In the genomic region with DNA sequence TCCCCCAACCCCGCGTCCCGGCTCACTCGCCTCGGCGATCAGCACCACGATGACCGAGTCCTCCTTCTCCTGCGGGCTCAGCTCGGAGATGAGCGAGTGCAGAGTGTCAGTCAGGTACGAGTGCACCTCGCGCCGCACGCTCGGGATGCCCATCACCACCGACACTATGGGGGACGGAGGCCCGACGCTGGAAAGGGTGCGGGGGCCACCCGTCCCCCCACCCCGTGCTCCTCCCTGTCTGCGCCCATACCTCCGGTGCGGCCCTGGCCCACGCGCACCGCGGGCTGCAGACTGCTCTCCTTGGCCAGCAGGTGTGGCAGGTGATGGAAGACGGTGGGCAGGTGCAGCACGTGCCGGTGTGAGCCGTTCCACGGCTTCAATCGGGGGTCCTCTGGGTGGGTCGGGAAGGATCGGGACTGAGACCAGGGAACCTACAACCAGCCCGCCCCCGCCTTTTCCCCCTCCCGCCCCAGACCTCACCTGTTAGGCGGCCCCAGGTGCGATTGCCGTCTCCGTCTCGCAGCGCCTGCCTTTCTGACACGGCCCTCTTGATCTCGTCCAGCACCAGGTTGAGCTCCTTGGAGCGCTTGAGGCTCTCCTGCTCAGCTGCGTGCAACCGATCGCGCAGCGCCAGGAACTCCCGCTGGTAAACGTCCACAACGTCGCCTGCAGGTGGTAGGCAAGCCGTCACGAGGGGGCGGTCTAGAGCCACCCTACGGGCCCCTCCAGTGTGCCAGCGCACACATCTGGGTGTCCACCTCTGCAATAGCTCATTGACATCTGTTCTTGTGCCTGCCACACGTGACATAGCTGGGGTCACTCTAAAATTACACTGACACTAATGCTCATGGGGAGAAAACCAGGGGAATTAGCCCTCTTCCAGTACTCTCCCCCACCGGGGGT, we compare ENCODE assay signal across 8 cellular contexts. TPM values are rescaled to one million over a fixed set of nuclear protein-coding genes. Genes with fewer than 3 reads are reported as not detected.
DNase-seq lines count a peak whose midpoint lies in the region; ATAC-seq and TF ChIP-seq lines count a peak whose summit lies in the region.

No MANE protein-coding gene starts in this region.

- H2BK120ac ChIP-seq in IMR-90 (ENCODE audit: low read depth, low read length), result no peak overlapping the region

- no peak overlapping the region for H2BK15ac ChIP-seq in IMR-90 (ENCODE audit: low read depth, low read length)

- H3K36me3 ChIP-seq in IMR-90 (ENCODE audit: control insufficient read depth, insufficient read depth, low read length), result peaks cover 53% of the 10 kb centered on the region

- 0 out of 2 replicates have a peak, but pooled peaks cover 2% of the 10 kb centered on the region for H3K9me1 ChIP-seq in IMR-90 (ENCODE audit: insufficient read depth, low read length)

- H3K23ac ChIP-seq in IMR-90 (ENCODE audit: low read depth, low read length), result no peak overlapping the region

- H3K4me1 Mint-ChIP-seq in natural killer cell treated with Interleukin-12 subunit alpha and Interleukin-12 subunit beta and Interleukin-15 and Interleukin-18, amount 100 ng/mL, for 72 hours (ENCODE audit: low read depth in 2 of 2), result peaks cover 28 to 29% of the 10 kb centered on the region in 2 donors

- H3K79me1 ChIP-seq in IMR-90 (ENCODE audit: low read depth in 1 of 2, low read length in 2 of 2), result peaks cover 26 to 56% of the 10 kb centered on the region in 2 experiments

- peak; percentile 67 for TF ChIP-seq RAD21 in IMR-90 (IDR thresholded peaks at IDR 0.05; ENCODE audit: low read length)

- ATAC-seq in IMR-90 (ENCODE audit: low read depth) (no peak), GM21529 (IDR thresholded peaks at IDR 0.05; ENCODE audit: unreplicated experiment) (no peak)
- peak; percentile 51 to 68 for ATAC-seq in natural killer cell treated with Interleukin-12 subunit alpha and Interleukin-12 subunit beta and Interleukin-15 and Interleukin-18, amount 100 ng/mL, for 72 hours

- H3K4me3 ChIP-seq in IMR-90 (ENCODE audit: insufficient read depth, low read depth, low read length), result no peak overlapping the region

- no peak overlapping the region for H4K91ac ChIP-seq in IMR-90 (ENCODE audit: insufficient read depth, low read depth, low read length)

- H2BK20ac ChIP-seq in IMR-90 (ENCODE audit: low read depth, low read length), result no peak overlapping the region

- H3K4ac ChIP-seq in IMR-90 (ENCODE audit: low read depth, low read length), result no peak overlapping the region

- no peaks in the 10 kb centered on the region for H3K27me3 Mint-ChIP-seq in natural killer cell treated with Interleukin-12 subunit alpha and Interleukin-12 subunit beta and Interleukin-15 and Interleukin-18, amount 100 ng/mL, for 72 hours

- TF ChIP-seq CTCF in GM13976 (IDR thresholded peaks at IDR 0.05; ENCODE audit: borderline replicate concordance, control extremely low read depth, extremely low read depth, insufficient read depth, missing control alignments) (peak; percentile 79), IMR-90 (conservative IDR thresholded peaks at IDR 0.05; ENCODE audit: low read depth, low read length) (peak; percentile 59)

- no peak overlapping the region for H3K18ac ChIP-seq in IMR-90 (ENCODE audit: low read depth, low read length)

- in situ Hi-C loops in GM13976 (cut with MboI; ENCODE audit: low sequenced_read_pairs, unreplicated experiment), result no loop called here
- in situ Hi-C loops in IMR-90 (cut with MboI; ENCODE audit: low sequenced_read_pairs), result no loop called here

- H2AFZ ChIP-seq in IMR-90 (replicated peaks; ENCODE audit: low read length, poor library complexity), result peak overlapping the region; percentile 37

- H3K27me3 ChIP-seq in IMR-90 (ENCODE audit: control insufficient read depth, insufficient read depth, low read length), result no peaks in the 10 kb centered on the region

- H4K8ac ChIP-seq in IMR-90 (ENCODE audit: low read depth in 2 of 2, low read length in 2 of 2), result no peak overlapping the region

- no peak overlapping the region for H3K14ac ChIP-seq in IMR-90 (replicated peaks; ENCODE audit: low read depth, low read length)

- 64% methylated on average over 32 of the region's 67 CpGs; no CpG with 5 or more reads in 1 of the 2 experiments for WGBS in IMR-90 (ENCODE audit: extremely low coverage in 2 of 2, insufficient read length in 1 of 2), 2 experiments

- H2AK5ac ChIP-seq in IMR-90 (ENCODE audit: low read depth, low read length), result no peak overlapping the region

- CTCF ChIA-PET in IMR-90 (lab: Yijun Ruan, JAX), result interaction anchor here (0.6 kb wide), 1 partner anchor 207 kb away, joined by 4 read pairs; no protein-coding TSS in a partner anchor

- no peak overlapping the region for H4K5ac ChIP-seq in IMR-90 (ENCODE audit: low read depth, low read length)

- no peaks in the 10 kb centered on the region for H3K9me3 Mint-ChIP-seq in natural killer cell treated with Interleukin-12 subunit alpha and Interleukin-12 subunit beta and Interleukin-15 and Interleukin-18, amount 100 ng/mL, for 72 hours

- H2AK9ac ChIP-seq in IMR-90 (replicated peaks; ENCODE audit: low read depth, low read length, poor library complexity), result peak overlapping the region; percentile 22

- POLR2A ChIA-PET in IMR-90 (lab: Charles Lee; ENCODE audit: unreplicated experiment), result no interaction called here

- H3K4me3 Mint-ChIP-seq in natural killer cell treated with Interleukin-12 subunit alpha and Interleukin-12 subunit beta and Interleukin-15 and Interleukin-18, amount 100 ng/mL, for 72 hours, result no peak overlapping the region

- no peaks in the 10 kb centered on the region for H3K9me3 ChIP-seq in IMR-90 (ENCODE audit: control insufficient read depth, insufficient read depth, low read length)

- dilution Hi-C loops in IMR-90 (cut with HindIII; ENCODE audit: low sequenced_read_pairs, unreplicated experiment), result no loop called here

- H4K20me1 ChIP-seq in IMR-90 (ENCODE audit: insufficient read depth, low read length), result peaks cover 52% of the 10 kb centered on the region

- peaks cover 5% of the 10 kb centered on the region for H3K36me3 Mint-ChIP-seq in natural killer cell treated with Interleukin-12 subunit alpha and Interleukin-12 subunit beta and Interleukin-15 and Interleukin-18, amount 100 ng/mL, for 72 hours

- H2BK5ac ChIP-seq in IMR-90 (ENCODE audit: low read depth, low read length, poor library complexity, severe bottlenecking), result no peak overlapping the region

- intact Hi-C loops in IMR-90 (cut with micrococcal nuclease), result loop anchor here (5.0 kb wide), 1 partner anchor 106 kb away; a partner anchor contains a TSS

- H3K4me2 ChIP-seq in IMR-90 (ENCODE audit: low read depth, low read length), result no peak overlapping the region

- BruUV-seq in IMR-90 (replicated peaks; lab: Mats Ljungman, UMichigan), result no TSS peak

- H3K56ac ChIP-seq in IMR-90 (ENCODE audit: extremely low read depth, insufficient read depth, low read length), result no peak overlapping the region

- peak; percentile 85 for DNase-seq in GM13976 (ENCODE audit: low spot score)
- peak; percentile 48 for DNase-seq in IMR-90
- DNase-seq in activated CD4-positive, alpha-beta T cell treated with anti-CD3 and anti-CD28 coated beads, Interleukin-2, amount 50 U/mL, for 1 hour, result peak; percentile 88
- peak; percentile 79 for DNase-seq in effector CD4-positive, alpha-beta T cell
- peak; percentile 82 for DNase-seq in natural killer cell treated with Interleukin-12 subunit alpha and Interleukin-12 subunit beta and Interleukin-15 and Interleukin-18, amount 100 ng/mL, for 72 hours (ENCODE audit: low spot score)
- peak; percentile 62 for DNase-seq in superior temporal gyrus (ENCODE audit: extremely low spot score)
- no peak for DNase-seq in DMS114 treated with DMSO at 0.1 percent for 48 hours (lab: John Stamatoyannopoulos, UW; ENCODE audit: unreplicated experiment)

- no peak overlapping the region for H3K9ac ChIP-seq in IMR-90 (ENCODE audit: low read depth, low read length)

- no peak for TF ChIP-seq POLR2A in IMR-90 (IDR thresholded peaks at IDR 0.05; ENCODE audit: low read depth, low read length)

- H3K4me1 ChIP-seq in IMR-90 (ENCODE audit: control insufficient read depth, insufficient read depth, low read length), result peaks cover 22% of the 10 kb centered on the region

- no peak overlapping the region for H3K27ac ChIP-seq in IMR-90 (ENCODE audit: insufficient read depth, low read length)

- H3K27ac Mint-ChIP-seq in natural killer cell treated with Interleukin-12 subunit alpha and Interleukin-12 subunit beta and Interleukin-15 and Interleukin-18, amount 100 ng/mL, for 72 hours, result no peak overlapping the region

TF ChIP-seq in IMR-90, 13 proteins besides CTCF, POLR2A, EP300 and RAD21:
- TF ChIP-seq MXI1 (IDR thresholded peaks at IDR 0.05; ENCODE audit: borderline replicate concordance, low read depth, low read length) (no peak), SMC3 (IDR thresholded peaks at IDR 0.05; ENCODE audit: low read depth, low read length) (peak; percentile 50), RFX5 (IDR thresholded peaks at IDR 0.05; ENCODE audit: low read depth, low read length) (no peak)

RNA-seq across cellular contexts. Expression of a gene that starts 5.1 kb away (rescaled TPM):
- 53.9 and 73.7 TPM in 2 replicates for total RNA-seq in IMR-90 (2012; rRNA removed)
- 155 and 164 TPM in 2 replicates for polyA plus RNA-seq in IMR-90 (2012; rRNA removed)
- 148 and 266 TPM in 2 replicates for polyA plus RNA-seq in IMR-90 (2012; cell fraction: cytosol; rRNA removed)
- polyA plus RNA-seq in IMR-90 (2012; cell fraction: nucleus; rRNA removed; ENCODE audit: low replicate concordance), result 388 and 999 TPM in 2 replicates
- total RNA-seq in natural killer cell treated with Interleukin-12 subunit alpha and Interleukin-12 subunit beta and Interleukin-15 and Interleukin-18, amount 100 ng/mL, for 72 hours, result 100 to 1,000 TPM in 1 of 2 donors, 10 to 100 TPM in 1; 73.2 to 105 TPM

RNA-seq across cellular contexts. Expression of a gene that starts 7.8 kb away (rescaled TPM):
- total RNA-seq in IMR-90 (2012; rRNA removed), result not detected in 2 replicates
- polyA plus RNA-seq in IMR-90 (2012; rRNA removed), result 0.72 and 1.9 TPM in 2 replicates
- 1.3 and 3.2 TPM in 2 replicates for polyA plus RNA-seq in IMR-90 (2012; cell fraction: cytosol; rRNA removed)
- 2.3 and 12.6 TPM in 2 replicates for polyA plus RNA-seq in IMR-90 (2012; cell fraction: nucleus; rRNA removed; ENCODE audit: low replicate concordance)
- total RNA-seq in natural killer cell treated with Interleukin-12 subunit alpha and Interleukin-12 subunit beta and Interleukin-15 and Interleukin-18, amount 100 ng/mL, for 72 hours, result 1 to 10 TPM; 2.9 to 4.0 TPM

RNA-seq across cellular contexts. Expression of a gene that starts 19.1 kb away (rescaled TPM):
- 168 and 184 TPM in 2 replicates for total RNA-seq in IMR-90 (2012; rRNA removed)
- polyA plus RNA-seq in IMR-90 (2012; rRNA removed), result 152 and 201 TPM in 2 replicates
- 153 and 219 TPM in 2 replicates for polyA plus RNA-seq in IMR-90 (2012; cell fraction: cytosol; rRNA removed)
- 377 and 407 TPM in 2 replicates for polyA plus RNA-seq in IMR-90 (2012; cell fraction: nucleus; rRNA removed; ENCODE audit: low replicate concordance)
- total RNA-seq in natural killer cell treated with Interleukin-12 subunit alpha and Interleukin-12 subunit beta and Interleukin-15 and Interleukin-18, amount 100 ng/mL, for 72 hours, result 100 to 1,000 TPM; 218 to 332 TPM

RNA-seq across cellular contexts. Expression of a gene that starts 57.1 kb away (rescaled TPM):
- 6.6 and 7.2 TPM in 2 replicates for total RNA-seq in IMR-90 (2012; rRNA removed)
- polyA plus RNA-seq in IMR-90 (2012; rRNA removed), result 20.3 and 24.7 TPM in 2 replicates
- polyA plus RNA-seq in IMR-90 (2012; cell fraction: cytosol; rRNA removed), result 9.9 and 11.2 TPM in 2 replicates
- polyA plus RNA-seq in IMR-90 (2012; cell fraction: nucleus; rRNA removed; ENCODE audit: low replicate concordance), result 140 and 168 TPM in 2 replicates
- 10 to 100 TPM; 15.9 to 25.2 TPM for total RNA-seq in natural killer cell treated with Interleukin-12 subunit alpha and Interleukin-12 subunit beta and Interleukin-15 and Interleukin-18, amount 100 ng/mL, for 72 hours

Comparison
In these comparisons a context has a peak if more than half of its experiments do, and no peak if none do; other contexts are left out.
1. ATAC-seq: peak in natural killer cell treated with Interleukin-12 subunit alpha and Interleukin-12 subunit beta and Interleukin-15 and Interleukin-18, amount 100 ng/mL, for 72 hours (2 of 2); none in IMR-90 (single experiment) and GM21529 (single experiment).